Comparison of ENCODE assay signal across 10 cellular contexts in genomic region chr2:73069041-73069854, GRCh38. TPM values are rescaled to one million over a fixed set of nuclear protein-coding genes. Genes with fewer than 3 reads are reported as not detected.
DNase-seq lines count a peak whose midpoint lies in the region; ATAC-seq, FAIRE-seq and TF ChIP-seq lines count a peak whose summit lies in the region.
"Had no signal": no experiment of that assay in that cellular context is flagged by ENCODE, and none has a peak within 500 bp of the region (broad histone marks: within the 10 kb centered on the region; RNA-seq: fewer than 3 reads in every experiment).

No MANE protein-coding gene starts in this region.

- TF ChIP-seq POLR2A in K562 (conservative IDR thresholded peaks at IDR 0.05), result no peak

- ATAC-seq in K562 (peak; percentile 36), naive B cell (ENCODE audit: low read depth in 2 of 2) (no peak), HG03469 (IDR thresholded peaks at IDR 0.05; ENCODE audit: unreplicated experiment) (no peak), GM18907 (IDR thresholded peaks at IDR 0.05; ENCODE audit: unreplicated experiment) (no peak)
- ATAC-seq: gastroesophageal sphincter had no signal

- H3K4me1 Mint-ChIP-seq in naive B cell, result peaks cover 26 to 37% (median 34%) of the 10 kb centered on the region in 3 donors

- H3K27me3 Mint-ChIP-seq in naive B cell, result no peaks in the 10 kb centered on the region

- peaks cover 68% of the 10 kb centered on the region for H3K79me2 ChIP-seq in K562 (ENCODE audit: control insufficient read depth, insufficient read depth, low read length)

- peak; percentile 32; the same call in 1 of the 2 replicates for TF ChIP-seq EP300 in K562 (IDR thresholded peaks at IDR 0.05; ENCODE audit: low read length)

- no peak for DNase-seq in Jurkat, Clone E6-1 (ENCODE audit: low read depth, low spot score)
- peak in 2 of 4 experiments; percentile 59 to 78 for DNase-seq in K562 (ENCODE audit: extremely low read depth in 1 of 4, low spot score in 3 of 4)
- no peak for DNase-seq in naive B cell
- no peak for DNase-seq in NCI-H1092 (lab: John Stamatoyannopoulos, UW)
- no peak for DNase-seq in stimulated activated CD4-positive, alpha-beta T cell treated with anti-CD3 and anti-CD28 coated beads, Interleukin-4, amount 100 ng/mL, for 24 hours
- DNase-seq: NCI-H774 had no signal

- H3K27me3 ChIP-seq in BLaER1 treated with 17β-estradiol and CSF1 and Interleukin-3, amounts not matched to agents 10 nM and 100 nM, result no peaks in the 10 kb centered on the region
- H3K27me3 ChIP-seq in K562 (ENCODE audit: control insufficient read depth in 2 of 2, insufficient read depth in 2 of 2, low read length in 2 of 2), result no peaks in the 10 kb centered on the region
- H3K27me3 ChIP-seq: gastroesophageal sphincter had no signal

- no peaks in the 10 kb centered on the region for H3K9me3 ChIP-seq in BLaER1 treated with 17β-estradiol and CSF1 and Interleukin-3, amounts not matched to agents 10 nM and 100 nM (replicated peaks in 1 of 11)
- H3K9me3 ChIP-seq in K562 (replicated peaks; ENCODE audit: control insufficient read depth, insufficient read depth, low read depth, low read length), result no peaks in the 10 kb centered on the region
- H3K9me3 ChIP-seq: gastroesophageal sphincter had no signal

- no peak for TF ChIP-seq RAD21 in K562 (CRISPR knock-in tag; conservative IDR thresholded peaks at IDR 0.05 in 1 of 2, IDR thresholded peaks at IDR 0.05 in 1 of 2)

- CTCF ChIA-PET in K562 (lab: Yijun Ruan, JAX; ENCODE audit: low intra/inter-chr PET ratio), result no interaction called here

- TF ChIP-seq CTCF in K562 (IDR thresholded peaks at IDR 0.05 in 2 of 3, conservative IDR thresholded peaks at IDR 0.05 in 1 of 3; ENCODE audit: insufficient read depth in 2 of 3, low read depth in 1 of 3, low read length in 3 of 3), result no peak

- H4K20me1 ChIP-seq in BLaER1 treated with 17β-estradiol and CSF1 and Interleukin-3, amounts not matched to agents 10 nM and 100 nM, result peaks cover 0 to 27% (median 5%) of the 10 kb centered on the region in 11 experiments; a peak in 10 of 22 replicates
- peaks cover 5% of the 10 kb centered on the region; the same call in 1 of the 2 replicates for H4K20me1 ChIP-seq in K562 (replicated peaks; ENCODE audit: control insufficient read depth, insufficient read depth, low read length)

- H3K4me2 ChIP-seq in BLaER1 treated with 17β-estradiol and CSF1 and Interleukin-3, amounts not matched to agents 10 nM and 100 nM, result peak overlapping the region; percentile 79 to 97 (median 93)
- H3K4me2 ChIP-seq in K562 (ENCODE audit: insufficient read depth, low read length), result peak overlapping the region; percentile 92

- H3K27ac ChIP-seq in BLaER1 treated with 17β-estradiol and CSF1 and Interleukin-3, amounts not matched to agents 10 nM and 100 nM, result peak overlapping the region in 2 of 11 experiments; percentile 90 to 93; a peak in 3 of 22 replicates
- peak overlapping the region; percentile 95 for H3K27ac ChIP-seq in K562 (ENCODE audit: extremely low read depth, low read depth, low read length)

- WGBS in K562 (ENCODE audit: insufficient coverage, low coverage, missing lambda C conversion rate), result 1% methylated on average over 7 of the region's 7 CpGs

- intact Hi-C loops in K562 (cut with micrococcal nuclease), result no loop called here

- H3K4me1 ChIP-seq in BLaER1 treated with 17β-estradiol and CSF1 and Interleukin-3, amounts not matched to agents 10 nM and 100 nM, result peaks cover 21 to 42% (median 36%) of the 10 kb centered on the region in 10 experiments
- peaks cover 29 to 32% of the 10 kb centered on the region in 2 experiments for H3K4me1 ChIP-seq in K562 (replicated peaks in 1 of 2; ENCODE audit: control insufficient read depth in 2 of 2, insufficient read depth in 2 of 2, low read length in 2 of 2)

- FAIRE-seq in K562 (lab: Jason Lieb, UNC), result peak; percentile 79

- H3K9me3 Mint-ChIP-seq in naive B cell, result no peaks in the 10 kb centered on the region

- H3K36me3 Mint-ChIP-seq in naive B cell, result no peaks in the 10 kb centered on the region

- no peak overlapping the region for H2AFZ ChIP-seq in K562 (ENCODE audit: low read depth, low read length)

- H3K9ac ChIP-seq in BLaER1 treated with 17β-estradiol and CSF1 and Interleukin-3, amounts not matched to agents 10 nM and 100 nM, result peak overlapping the region; percentile 79 to 92 (median 89); a peak in 13 of 22 replicates
- peak overlapping the region; percentile 81 to 92; a peak in 3 of 4 replicates for H3K9ac ChIP-seq in K562 (ENCODE audit: insufficient read depth in 1 of 2, low read depth in 2 of 2, low read length in 2 of 2)

- peak overlapping the region; percentile 18 to 100 (median 91) for H3K4me3 Mint-ChIP-seq in naive B cell

- H3K36me3 ChIP-seq in BLaER1 treated with 17β-estradiol and CSF1 and Interleukin-3, amounts not matched to agents 10 nM and 100 nM, result peaks cover 0 to 5% (median 0%) of the 10 kb centered on the region in 11 experiments; a peak in 4 of 22 replicates
- peaks cover 16% of the 10 kb centered on the region for H3K36me3 ChIP-seq in K562 (ENCODE audit: control insufficient read depth, insufficient read depth, low read length)
- H3K36me3 ChIP-seq: gastroesophageal sphincter had no signal

- POLR2A ChIA-PET in K562 (lab: Yijun Ruan, JAX), result no interaction called here

- H3K4me3 ChIP-seq in BLaER1 treated with 17β-estradiol and CSF1 and Interleukin-3, amounts not matched to agents 10 nM and 100 nM, result peak overlapping the region; percentile 75 to 92 (median 81); a peak in 18 of 20 replicates
- peak overlapping the region; percentile 75 for H3K4me3 ChIP-seq in Jurkat, Clone E6-1 (ENCODE audit: low read length)
- peak overlapping the region; percentile 68 for H3K4me3 ChIP-seq in K562

- in situ Hi-C loops in K562 (cut with MboI), result no loop called here

- H3K27ac Mint-ChIP-seq in naive B cell, result peak overlapping the region in 5 of 6 donors; percentile 12 to 63 (median 44)

- no peaks in the 10 kb centered on the region for H3K9me1 ChIP-seq in K562 (ENCODE audit: control insufficient read depth, insufficient read depth, low read length)

- no TSS peak for BruUV-seq in K562 (replicated peaks; lab: Mats Ljungman, UMichigan)

TF ChIP-seq in K562, 482 proteins besides CTCF, POLR2A, EP300 and RAD21 (continues in another document):
- TF ChIP-seq NR2C2 (CRISPR knock-in tag; IDR thresholded peaks at IDR 0.05) (no peak), NR2C2 (tag; IDR thresholded peaks at IDR 0.05) (no peak; the same call in 1 of the 2 replicates), EP400 (IDR thresholded peaks at IDR 0.05) (peak; percentile 41; the same call in 1 of the 2 replicates), NFE2 (IDR thresholded peaks at IDR 0.05; ENCODE audit: low read depth) (peak; percentile 79)

RNA-seq across cellular contexts. Expression of gene SFXN5, which starts 2.3 kb away (rescaled TPM):
- polyA plus RNA-seq in Jurkat, Clone E6-1 (2012; ENCODE audit: insufficient read depth, insufficient read length), result 13.8 TPM
- 75.2 and 92.0 TPM in 2 replicates for total RNA-seq in K562 (2011; cell fraction: chromatin; rRNA removed; ENCODE audit: low replicate concordance)
- total RNA-seq in K562 (2011; cell fraction: nucleolus; rRNA removed), result 41.8 and 49.7 TPM in 2 replicates
- total RNA-seq in K562 (2011; cell fraction: nucleoplasm; rRNA removed), result 41.6 and 73.8 TPM in 2 replicates
- total RNA-seq in K562 (2014; rRNA removed), result 13.8 and 19.9 TPM in 2 replicates
- total RNA-seq in K562 (2014; rRNA removed; fragmentation: Illumina TruSeq; extraction: Trizol), result 12.4 and 14.1 TPM in 2 replicates
- 18.0 and 19.4 TPM in 2 replicates for total RNA-seq in K562 (2015; rRNA removed; fragmentation: Illumina TruSeq; extraction: Trizol)
- total RNA-seq in K562 (2021), result 21.3 and 21.6 TPM in 2 replicates
- polyA plus RNA-seq in K562 (2011; rRNA removed), result 18.2 and 22.6 TPM in 2 replicates
- polyA plus RNA-seq in K562 (2011; cell fraction: cytosol; rRNA removed), result 19.2 and 31.7 TPM in 2 replicates
- polyA plus RNA-seq in K562 (2011; cell fraction: nucleus; rRNA removed), result 45.6 and 116 TPM in 2 replicates
- polyA plus RNA-seq in K562 (2012), result 14.9 and 19.8 TPM in 2 replicates
- polyA plus RNA-seq in K562 (2014; fragmentation: Illumina TruSeq; extraction: Trizol), result 16.0 and 17.4 TPM in 2 replicates
- polyA plus RNA-seq in K562 (2014; fragmentation: Nextera tagmentation; extraction: Ambion mirVana), result 10 to 100 TPM in 1 of 2 experiments, 1 to 10 TPM in 1; 8.3 to 13.4 TPM
- 21.2 and 22.3 TPM in 2 replicates for polyA plus RNA-seq in K562 (2014; rRNA removed)
- polyA minus RNA-seq in K562 (2011; rRNA and poly(A)+ RNA removed), result 12.5 and 28.7 TPM in 2 replicates
- polyA minus RNA-seq in K562 (2011; cell fraction: cytosol; rRNA and poly(A)+ RNA removed), result 8.7 TPM in 2 replicates
- 19.1 and 26.1 TPM in 2 replicates for polyA minus RNA-seq in K562 (2011; cell fraction: nucleus; rRNA and poly(A)+ RNA removed)
- polyA plus RNA-seq in naive B cell (ENCODE audit: low read depth in 6 of 6), result 1 to 10 TPM in 5 of 6 donors, not detected in 1; 2.5 to 4.4 (median 3.0) TPM

RNA-seq across cellular contexts. Expression of gene RAB11FIP5, which starts 43.5 kb away (rescaled TPM):
- 6.2 TPM for polyA plus RNA-seq in Jurkat, Clone E6-1 (2012; ENCODE audit: insufficient read depth, insufficient read length)
- 19.7 and 27.7 TPM in 2 replicates for total RNA-seq in K562 (2011; cell fraction: chromatin; rRNA removed; ENCODE audit: low replicate concordance)
- total RNA-seq in K562 (2011; cell fraction: nucleolus; rRNA removed), result 8.7 and 10.0 TPM in 2 replicates
- total RNA-seq in K562 (2011; cell fraction: nucleoplasm; rRNA removed), result 11.7 and 15.4 TPM in 2 replicates
- 5.7 and 7.0 TPM in 2 replicates for total RNA-seq in K562 (2014; rRNA removed)
- total RNA-seq in K562 (2014; rRNA removed; fragmentation: Illumina TruSeq; extraction: Trizol), result 6.7 and 6.8 TPM in 2 replicates
- total RNA-seq in K562 (2015; rRNA removed; fragmentation: Illumina TruSeq; extraction: Trizol), result 3.4 and 3.7 TPM in 2 replicates
- total RNA-seq in K562 (2021), result 8.6 and 9.1 TPM in 2 replicates
- 11.3 and 14.4 TPM in 2 replicates for polyA plus RNA-seq in K562 (2011; rRNA removed)
- polyA plus RNA-seq in K562 (2011; cell fraction: cytosol; rRNA removed), result 6.8 and 8.8 TPM in 2 replicates
- 12.0 and 16.7 TPM in 2 replicates for polyA plus RNA-seq in K562 (2011; cell fraction: nucleus; rRNA removed)
- polyA plus RNA-seq in K562 (2012), result 5.9 and 6.3 TPM in 2 replicates
- polyA plus RNA-seq in K562 (2014; fragmentation: Illumina TruSeq; extraction: Trizol), result 8.0 and 8.3 TPM in 2 replicates
- 1 to 10 TPM; 1.7 TPM for polyA plus RNA-seq in K562 (2014; fragmentation: Nextera tagmentation; extraction: Ambion mirVana)
- 5.7 and 6.4 TPM in 2 replicates for polyA plus RNA-seq in K562 (2014; rRNA removed)
- 10.6 and 16.9 TPM in 2 replicates for polyA minus RNA-seq in K562 (2011; rRNA and poly(A)+ RNA removed)
- polyA minus RNA-seq in K562 (2011; cell fraction: cytosol; rRNA and poly(A)+ RNA removed), result 5.8 and 8.8 TPM in 2 replicates
- 4.4 and 5.0 TPM in 2 replicates for polyA minus RNA-seq in K562 (2011; cell fraction: nucleus; rRNA and poly(A)+ RNA removed)
- polyA plus RNA-seq in naive B cell (ENCODE audit: low read depth in 6 of 6), result 1 to 10 TPM in 5 of 6 donors, not detected in 1; 2.0 to 3.6 (median 2.4) TPM
